ENCODE assay signal across 15 cellular contexts in genomic region chr7:41148521-41148951, GRCh38.
DNase-seq lines count a peak whose midpoint lies in the region; ATAC-seq, FAIRE-seq and TF ChIP-seq lines count a peak whose summit lies in the region.
"Had no signal": no experiment of that assay in that cellular context is flagged by ENCODE, and none has a peak within 500 bp of the region (broad histone marks: within the 10 kb centered on the region; RNA-seq: fewer than 3 reads in every experiment).

No MANE protein-coding gene starts in this region.

- H3K4me1 ChIP-seq in colonic mucosa = no peaks in the 10 kb centered on the region
- no peaks in the 10 kb centered on the region for H3K4me1 ChIP-seq in testis
- H3K4me1 ChIP-seq: tibial artery had no signal

- no peaks in the 10 kb centered on the region for H3K36me3 Mint-ChIP-seq in MCF 10A (ENCODE audit: insufficient read depth, unreplicated experiment)
- no peaks in the 10 kb centered on the region for H3K36me3 Mint-ChIP-seq in activated CD8-positive, alpha-beta memory T cell treated with anti-CD3 and anti-CD28 coated beads, Interleukin-2, amount 10 ng/mL, durations not matched to agents 7 days and 5 days

- H3K9me3 ChIP-seq in colonic mucosa (no peaks in the 10 kb centered on the region), testis (no peaks in the 10 kb centered on the region)
- H3K9me3 ChIP-seq: tibial artery had no signal

- POLR2A ChIA-PET in MCF 10A (lab: Yijun Ruan, JAX) = interaction anchor here (1.1 to 2.6 kb wide), 14 partner anchors 13 to 557 kb away, joined by 3 to 10 read pairs (median 4); no protein-coding TSS in a partner anchor

- no TSS peak for BruUV-seq in MCF 10A (replicated peaks; lab: Mats Ljungman, UMichigan)

- no peaks in the 10 kb centered on the region for H3K27me3 Mint-ChIP-seq in MCF 10A (ENCODE audit: insufficient read depth, unreplicated experiment)
- H3K27me3 Mint-ChIP-seq in activated CD8-positive, alpha-beta memory T cell treated with anti-CD3 and anti-CD28 coated beads, Interleukin-2, amount 10 ng/mL, durations not matched to agents 7 days and 5 days = no peaks in the 10 kb centered on the region

- H3K27ac ChIP-seq in colonic mucosa (no peak overlapping the region), testis (no peak overlapping the region)
- H3K27ac ChIP-seq: HL-60, tibial artery had no signal

- no peaks in the 10 kb centered on the region for H3K27me3 ChIP-seq in colonic mucosa
- no peaks in the 10 kb centered on the region for H3K27me3 ChIP-seq in testis
- H3K27me3 ChIP-seq: tibial artery had no signal

- H3K4me3 Mint-ChIP-seq in MCF 10A (ENCODE audit: unreplicated experiment) = no peak overlapping the region
- H3K4me3 Mint-ChIP-seq in activated CD8-positive, alpha-beta memory T cell treated with anti-CD3 and anti-CD28 coated beads, Interleukin-2, amount 10 ng/mL, durations not matched to agents 7 days and 5 days = no peak overlapping the region
- H3K4me3 Mint-ChIP-seq: H9, neural crest cell had no signal

- no peak for TF ChIP-seq POLR2A in testis (IDR thresholded peaks at IDR 0.05)

- H3K4me1 Mint-ChIP-seq in MCF 10A (ENCODE audit: insufficient read depth, unreplicated experiment) = peaks cover 35% of the 10 kb centered on the region
- no peaks in the 10 kb centered on the region for H3K4me1 Mint-ChIP-seq in activated CD8-positive, alpha-beta memory T cell treated with anti-CD3 and anti-CD28 coated beads, Interleukin-2, amount 10 ng/mL, durations not matched to agents 7 days and 5 days
- H3K4me1 Mint-ChIP-seq: neural crest cell had no signal

- no peak overlapping the region for H3K9ac ChIP-seq in colonic mucosa (ENCODE audit: low read depth in 2 of 2, low read length in 2 of 2)

- peak overlapping the region; percentile 99 for H3K27ac Mint-ChIP-seq in MCF 10A (ENCODE audit: low read depth, unreplicated experiment)
- H3K27ac Mint-ChIP-seq in activated CD8-positive, alpha-beta memory T cell treated with anti-CD3 and anti-CD28 coated beads, Interleukin-2, amount 10 ng/mL, durations not matched to agents 7 days and 5 days = no peak overlapping the region
- H3K27ac Mint-ChIP-seq: H9 had no signal

- 41 to 79% methylated on average over 1 of the region's 1 CpG for WGBS in testis, 2 donors

- intact Hi-C loops in MCF 10A (cut with micrococcal nuclease) (loop anchor here (1.0 to 10.0 kb wide), 7 partner anchors 41 to 548 kb away; no protein-coding TSS in a partner anchor), colonic mucosa (cut with DNase I) (no loop called here), testis (cut with DNase I; ENCODE audit: low total_unique reads) (no loop called here)

- TF ChIP-seq CTCF in MCF 10A (IDR thresholded peaks at IDR 0.05; ENCODE audit: unreplicated experiment) = no peak
- TF ChIP-seq CTCF in D721Med (IDR thresholded peaks at IDR 0.05; ENCODE audit: insufficient read depth, missing control alignments) = no peak
- no peak for TF ChIP-seq CTCF in colonic mucosa (IDR thresholded peaks at IDR 0.05)
- no peak for TF ChIP-seq CTCF in testis (IDR thresholded peaks at IDR 0.05)

- ATAC-seq in activated CD8-positive, alpha-beta memory T cell treated with anti-CD3 and anti-CD28 coated beads, Interleukin-2, amount 10 ng/mL, durations not matched to agents 7 days and 5 days = no peak

- H3K36me3 ChIP-seq in colonic mucosa (no peaks in the 10 kb centered on the region), testis (ENCODE audit: low read depth, missing control alignments) (no peaks in the 10 kb centered on the region)
- H3K36me3 ChIP-seq: tibial artery had no signal

- DNase-seq in DMS153 (lab: John Stamatoyannopoulos, UW) = peak; percentile 96
- DNase-seq in NCI-H2029 (lab: John Stamatoyannopoulos, UW) = peak; percentile 60
- DNase-seq in MCF 10A (ENCODE audit: unreplicated experiment) = peak; percentile 94
- peak; percentile 87 for DNase-seq in myocyte (ENCODE audit: low read depth)
- DNase-seq in activated CD8-positive, alpha-beta memory T cell treated with anti-CD3 and anti-CD28 coated beads, Interleukin-2, amount 10 ng/mL, durations not matched to agents 7 days and 5 days = no peak
- DNase-seq in D721Med (ENCODE audit: insufficient read length, low spot score) = no peak
- DNase-seq in colonic mucosa = no peak
- no peak for DNase-seq in testis
- DNase-seq: activated CD8-positive, alpha-beta memory T cell treated with anti-CD3 and anti-CD28 coated beads, Interleukin-2, amount 50 U/mL, for 4 hours; cerebellar nuclear complex; H9; stimulated activated CD4-positive, alpha-beta T cell treated with anti-CD3 and anti-CD28 coated beads, Interleukin-4, amount 100 ng/mL, for 4 hours; tibial artery had no signal

- no peaks in the 10 kb centered on the region for H3K9me3 Mint-ChIP-seq in MCF 10A (ENCODE audit: unreplicated experiment)
- peaks cover 3% of the 10 kb centered on the region for H3K9me3 Mint-ChIP-seq in activated CD8-positive, alpha-beta memory T cell treated with anti-CD3 and anti-CD28 coated beads, Interleukin-2, amount 10 ng/mL, durations not matched to agents 7 days and 5 days (ENCODE audit: low read depth)
- H3K9me3 Mint-ChIP-seq: H9 had no signal

- H3K4me3 ChIP-seq in colonic mucosa (no peak overlapping the region), testis (no peak overlapping the region)
- H3K4me3 ChIP-seq: tibial artery had no signal

- CTCF ChIA-PET in MCF 10A (lab: Yijun Ruan, JAX) = interaction anchor here (1.1 to 1.8 kb wide), 4 partner anchors 84 to 550 kb away, joined by 3 to 5 read pairs (median 4); no protein-coding TSS in a partner anchor
- CTCF ChIA-PET in activated CD8-positive, alpha-beta memory T cell treated with anti-CD3 and anti-CD28 coated beads, Interleukin-2, amount 10 ng/mL, durations not matched to agents 7 days and 5 days (lab: Charles Lee) = no interaction called here

- no peak for FAIRE-seq in D721Med (lab: Jason Lieb, UNC)

Comparison
In these comparisons a context has a peak if more than half of its experiments do, and no peak if none do; other contexts are left out.
1. DNase-seq: peak in DMS153 (single experiment), NCI-H2029 (single experiment), MCF 10A (single experiment) and myocyte (single experiment); none in activated CD8-positive, alpha-beta memory T cell treated with anti-CD3 and anti-CD28 coated beads, Interleukin-2, amount 10 ng/mL, durations not matched to agents 7 days and 5 days (single experiment), D721Med (single experiment), colonic mucosa (single experiment) and testis (single experiment).